ENCODE assay signal across 12 cellular contexts in the genomic region with DNA sequence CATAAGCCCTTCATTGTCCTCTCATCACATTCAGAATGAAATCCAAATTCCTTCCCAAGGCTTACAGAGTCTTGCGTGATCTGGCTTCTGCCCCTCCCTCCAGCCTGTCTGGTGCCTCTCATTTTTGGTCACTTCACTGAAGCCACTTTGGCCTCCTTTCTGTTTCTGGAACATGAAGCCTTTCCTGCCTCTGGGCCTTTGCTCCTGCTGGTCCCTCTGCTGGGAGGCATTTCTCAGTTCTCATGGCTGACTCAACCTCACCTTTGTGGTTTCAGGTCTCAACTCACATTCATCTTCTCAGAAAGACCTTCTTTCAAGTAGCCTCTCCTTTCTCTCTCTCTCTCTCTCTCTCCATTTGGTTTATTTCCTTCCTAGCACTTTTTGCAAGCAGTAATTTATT. TPM values are rescaled to one million over a fixed set of nuclear protein-coding genes. Genes with fewer than 3 reads are reported as not detected.
A peak's percentile ranks its signal among the peaks of the same experiment; 100 is the strongest.
DNase-seq lines count a peak whose midpoint lies in the region; ATAC-seq lines count a peak whose summit lies in the region.
"Had no signal": no experiment of that assay in that cellular context is flagged by ENCODE, and none has a peak within 500 bp of the region (broad histone marks: within the 10 kb centered on the region; RNA-seq: fewer than 3 reads in every experiment).

No MANE protein-coding gene starts in this region.

- peak overlapping the region; percentile 6 for H3K4me3 Mint-ChIP-seq in activated CD8-positive, alpha-beta T cell treated with anti-CD3 and anti-CD28 coated beads, Interleukin-2, amount 10 ng/mL, durations not matched to agents 7 days and 5 days

- peaks cover 28% of the 10 kb centered on the region for H3K4me1 Mint-ChIP-seq in activated CD8-positive, alpha-beta T cell treated with anti-CD3 and anti-CD28 coated beads, Interleukin-2, amount 10 ng/mL, durations not matched to agents 7 days and 5 days (ENCODE audit: low read depth)

- no peaks in the 10 kb centered on the region for H3K27me3 Mint-ChIP-seq in activated CD8-positive, alpha-beta T cell treated with anti-CD3 and anti-CD28 coated beads, Interleukin-2, amount 10 ng/mL, durations not matched to agents 7 days and 5 days (ENCODE audit: low read depth)

- peak; percentile 79 for ATAC-seq in HG02884 (IDR thresholded peaks at IDR 0.05; ENCODE audit: unreplicated experiment)
- ATAC-seq in activated CD8-positive, alpha-beta T cell treated with anti-CD3 and anti-CD28 coated beads, Interleukin-2, amount 10 ng/mL, durations not matched to agents 7 days and 5 days, result peak; percentile 87
- ATAC-seq in HG03159 (IDR thresholded peaks at IDR 0.05; ENCODE audit: unreplicated experiment), result no peak

- DNase-seq in stimulated activated CD4-positive, alpha-beta T cell treated with anti-CD3 and anti-CD28 coated beads, Interleukin-4, amount 100 ng/mL, for 24 hours, result peak; percentile 8
- no peak for DNase-seq in stimulated activated CD4-positive, alpha-beta T cell treated with anti-CD3 and anti-CD28 coated beads, Interleukin-4, amount 100 ng/mL, for 4 hours
- DNase-seq in activated CD8-positive, alpha-beta T cell treated with anti-CD3 and anti-CD28 coated beads, Interleukin-2, amount 10 ng/mL, durations not matched to agents 7 days and 5 days, result peak; percentile 52
- DNase-seq in HPDE6-E6E7 (ENCODE audit: extremely low spot score) (no peak), superior temporal gyrus (ENCODE audit: extremely low spot score) (no peak), germinal center (ENCODE audit: low spot score) (no peak)
- DNase-seq: glutamatergic neuron, mesendoderm, NCI-H1417 treated with DMSO at 0.1 percent for 48 hours, T-helper 9 cell had no signal

- CTCF ChIA-PET in activated CD8-positive, alpha-beta T cell treated with anti-CD3 and anti-CD28 coated beads, Interleukin-2, amount 10 ng/mL, durations not matched to agents 7 days and 5 days (lab: Charles Lee), result no interaction called here

- H3K27ac Mint-ChIP-seq in activated CD8-positive, alpha-beta T cell treated with anti-CD3 and anti-CD28 coated beads, Interleukin-2, amount 10 ng/mL, durations not matched to agents 7 days and 5 days, result peak overlapping the region; percentile 73

- H3K9me3 Mint-ChIP-seq in activated CD8-positive, alpha-beta T cell treated with anti-CD3 and anti-CD28 coated beads, Interleukin-2, amount 10 ng/mL, durations not matched to agents 7 days and 5 days (ENCODE audit: insufficient read depth), result peaks cover 5% of the 10 kb centered on the region

- POLR2A ChIA-PET in activated CD8-positive, alpha-beta T cell treated with anti-CD3 and anti-CD28 coated beads, Interleukin-2, amount 10 ng/mL, durations not matched to agents 7 days and 5 days (lab: Charles Lee), result interaction anchor here (0.7 kb wide), 1 partner anchor 44 kb away, joined by 3 read pairs; the partner anchor contains the start of gene BHLHE40

- peaks cover 15% of the 10 kb centered on the region for H3K36me3 Mint-ChIP-seq in activated CD8-positive, alpha-beta T cell treated with anti-CD3 and anti-CD28 coated beads, Interleukin-2, amount 10 ng/mL, durations not matched to agents 7 days and 5 days (ENCODE audit: low read depth)

RNA-seq across cellular contexts. Expression of gene BHLHE40, which starts 43.9 kb away (rescaled TPM):
- 100 to 1,000 TPM; 209 to 219 TPM for total RNA-seq in activated CD8-positive, alpha-beta T cell treated with anti-CD3 and anti-CD28 coated beads, Interleukin-2, amount 10 ng/mL, durations not matched to agents 7 days and 5 days

Comparison
In these comparisons a context has a peak if more than half of its experiments do, and no peak if none do; other contexts are left out.
1. DNase-seq: peak in stimulated activated CD4-positive, alpha-beta T cell treated with anti-CD3 and anti-CD28 coated beads, Interleukin-4, amount 100 ng/mL, for 24 hours (single experiment) and activated CD8-positive, alpha-beta T cell treated with anti-CD3 and anti-CD28 coated beads, Interleukin-2, amount 10 ng/mL, durations not matched to agents 7 days and 5 days (single experiment); none in stimulated activated CD4-positive, alpha-beta T cell treated with anti-CD3 and anti-CD28 coated beads, Interleukin-4, amount 100 ng/mL, for 4 hours (0 of 2), HPDE6-E6E7 (single experiment), superior temporal gyrus (single experiment) and germinal center (single experiment).